ENCODE assay signal across 23 cellular contexts in genomic region chr10:126596472-126597016, GRCh38.
A peak's percentile ranks its signal among the peaks of the same experiment; 100 is the strongest.
DNase-seq lines count a peak whose midpoint lies in the region; ATAC-seq, FAIRE-seq and TF ChIP-seq lines count a peak whose summit lies in the region.
"Had no signal": no experiment of that assay in that cellular context is flagged by ENCODE, and none has a peak within 500 bp of the region (broad histone marks: within the 10 kb centered on the region; RNA-seq: fewer than 3 reads in every experiment).

No MANE protein-coding gene starts in this region.

- no peaks in the 10 kb centered on the region for H3K9me3 ChIP-seq in kidney (ENCODE audit: control insufficient read depth in 1 of 2, low read length in 2 of 2)
- H3K9me3 ChIP-seq: A549; BLaER1 treated with 17β-estradiol and CSF1 and Interleukin-3, amounts not matched to agents 10 nM and 100 nM; Caco-2 had no signal

- peaks cover 2% of the 10 kb centered on the region for H3K27me3 Mint-ChIP-seq in activated T-helper 17 cell treated with anti-CD3 and anti-CD28 coated beads, Interleukin-2, amount 50 U/mL, for 72 hours
- H3K27me3 Mint-ChIP-seq: B cell; CD4-positive, alpha-beta T cell had no signal

- no peak for FAIRE-seq in kidney (lab: Jason Lieb, UNC)
- FAIRE-seq: A549, D721Med, GM12878, GM12892, GM18507 had no signal

- no peak overlapping the region for H3K9ac ChIP-seq in kidney (ENCODE audit: low read length in 2 of 2)
- H3K9ac ChIP-seq: BLaER1 treated with 17β-estradiol and CSF1 and Interleukin-3, amounts not matched to agents 10 nM and 100 nM had no signal

- no peaks in the 10 kb centered on the region for H3K9me3 Mint-ChIP-seq in activated T-helper 17 cell treated with anti-CD3 and anti-CD28 coated beads, Interleukin-2, amount 50 U/mL, for 72 hours
- peaks cover 2% of the 10 kb centered on the region for H3K9me3 Mint-ChIP-seq in stimulated activated effector memory CD8-positive, alpha-beta T cell treated with anti-CD3 and anti-CD28 coated beads, Interleukin-12 subunit alpha, Interleukin-12 subunit beta, amount 100 ng/mL, for 72 hours
- H3K9me3 Mint-ChIP-seq: CD8-positive, alpha-beta T cell had no signal

- no peak overlapping the region for H3K27ac ChIP-seq in kidney (ENCODE audit: low read depth in 2 of 2, low read length in 2 of 2)
- H3K27ac ChIP-seq: 22Rv1; A549; BLaER1 treated with 17β-estradiol and CSF1 and Interleukin-3, amounts not matched to agents 10 nM and 100 nM; C4-2B had no signal

- no peaks in the 10 kb centered on the region for H3K36me3 Mint-ChIP-seq in activated T-helper 17 cell treated with anti-CD3 and anti-CD28 coated beads, Interleukin-2, amount 50 U/mL, for 72 hours (ENCODE audit: low read depth)
- no peaks in the 10 kb centered on the region for H3K36me3 Mint-ChIP-seq in stimulated activated effector memory CD8-positive, alpha-beta T cell treated with anti-CD3 and anti-CD28 coated beads, Interleukin-12 subunit alpha, Interleukin-12 subunit beta, amount 100 ng/mL, for 72 hours
- H3K36me3 Mint-ChIP-seq: CD8-positive, alpha-beta T cell had no signal

- H3K36me3 ChIP-seq in kidney (ENCODE audit: control insufficient read depth in 1 of 2, insufficient read depth in 2 of 2, low read length in 2 of 2), result no peaks in the 10 kb centered on the region
- H3K36me3 ChIP-seq: BLaER1 treated with 17β-estradiol and CSF1 and Interleukin-3, amounts not matched to agents 10 nM and 100 nM had no signal

- no peak for TF ChIP-seq CTCF in kidney (IDR thresholded peaks at IDR 0.05; ENCODE audit: borderline replicate concordance, extremely low read depth, insufficient read depth)

- peak; percentile 59 to 62 for ATAC-seq in activated CD4-positive, CD25-positive, alpha-beta regulatory T cell treated with anti-CD3 and anti-CD28 coated beads, Interleukin-2, amount 50 U/mL, for 24 hours
- ATAC-seq in activated T-helper 17 cell treated with anti-CD3 and anti-CD28 coated beads, Interleukin-2, amount 50 U/mL, for 72 hours (replicated peaks), result peak; percentile 80
- ATAC-seq in stimulated activated effector memory CD8-positive, alpha-beta T cell treated with anti-CD3 and anti-CD28 coated beads, Interleukin-12 subunit alpha, Interleukin-12 subunit beta, amount 100 ng/mL, for 72 hours, result peak; percentile 86
- ATAC-seq in HG03521 (IDR thresholded peaks at IDR 0.05; ENCODE audit: unreplicated experiment), result no peak
- ATAC-seq: A549; CD8-positive, alpha-beta T cell; GM12878 had no signal

- intact Hi-C loops in kidney (cut with DNase I), result no loop called here

- no peaks in the 10 kb centered on the region for H3K4me1 ChIP-seq in kidney (ENCODE audit: control insufficient read depth in 1 of 2, insufficient read depth in 1 of 2, low read depth in 1 of 2, low read length in 2 of 2)
- H3K4me1 ChIP-seq: A549; BLaER1 treated with 17β-estradiol and CSF1 and Interleukin-3, amounts not matched to agents 10 nM and 100 nM; Caco-2 had no signal

- no peak overlapping the region for H3K4me3 ChIP-seq in kidney (ENCODE audit: low read length in 2 of 2)
- H3K4me3 ChIP-seq: A549; BLaER1 treated with 17β-estradiol and CSF1 and Interleukin-3, amounts not matched to agents 10 nM and 100 nM; GM12878 had no signal

- DNase-seq in activated CD4-positive, CD25-positive, alpha-beta regulatory T cell (lab: John Stamatoyannopoulos, UW), result no peak
- DNase-seq in ELR (ENCODE audit: low read depth), result peak; percentile 10
- DNase-seq in stimulated activated effector memory CD8-positive, alpha-beta T cell treated with anti-CD3 and anti-CD28 coated beads, Interleukin-12 subunit alpha, Interleukin-12 subunit beta, amount 100 ng/mL, for 72 hours (ENCODE audit: low spot score in 2 of 2), result no peak
- DNase-seq in kidney, result no peak
- DNase-seq: AML-193; Caco-2; Calu3; CD4-positive, alpha-beta T cell; CD8-positive, alpha-beta T cell; DMS79 treated with DMSO at 0.1 percent for 48 hours; GDM1 had no signal

- H3K4me1 Mint-ChIP-seq in activated T-helper 17 cell treated with anti-CD3 and anti-CD28 coated beads, Interleukin-2, amount 50 U/mL, for 72 hours, result no peaks in the 10 kb centered on the region
- H3K4me1 Mint-ChIP-seq in stimulated activated effector memory CD8-positive, alpha-beta T cell treated with anti-CD3 and anti-CD28 coated beads, Interleukin-12 subunit alpha, Interleukin-12 subunit beta, amount 100 ng/mL, for 72 hours, result no peaks in the 10 kb centered on the region
- H3K4me1 Mint-ChIP-seq: B cell had no signal

- H3K27ac Mint-ChIP-seq in activated T-helper 17 cell treated with anti-CD3 and anti-CD28 coated beads, Interleukin-2, amount 50 U/mL, for 72 hours, result no peak overlapping the region
- H3K27ac Mint-ChIP-seq in stimulated activated effector memory CD8-positive, alpha-beta T cell treated with anti-CD3 and anti-CD28 coated beads, Interleukin-12 subunit alpha, Interleukin-12 subunit beta, amount 100 ng/mL, for 72 hours, result no peak overlapping the region
- H3K27ac Mint-ChIP-seq: B cell; CD4-positive, alpha-beta T cell; CD8-positive, alpha-beta T cell had no signal

- no peak overlapping the region for H3K4me3 Mint-ChIP-seq in activated T-helper 17 cell treated with anti-CD3 and anti-CD28 coated beads, Interleukin-2, amount 50 U/mL, for 72 hours
- H3K4me3 Mint-ChIP-seq in stimulated activated effector memory CD8-positive, alpha-beta T cell treated with anti-CD3 and anti-CD28 coated beads, Interleukin-12 subunit alpha, Interleukin-12 subunit beta, amount 100 ng/mL, for 72 hours, result no peak overlapping the region
- H3K4me3 Mint-ChIP-seq: B cell; CD4-positive, alpha-beta T cell; CD8-positive, alpha-beta T cell had no signal
